In the genomic region with DNA sequence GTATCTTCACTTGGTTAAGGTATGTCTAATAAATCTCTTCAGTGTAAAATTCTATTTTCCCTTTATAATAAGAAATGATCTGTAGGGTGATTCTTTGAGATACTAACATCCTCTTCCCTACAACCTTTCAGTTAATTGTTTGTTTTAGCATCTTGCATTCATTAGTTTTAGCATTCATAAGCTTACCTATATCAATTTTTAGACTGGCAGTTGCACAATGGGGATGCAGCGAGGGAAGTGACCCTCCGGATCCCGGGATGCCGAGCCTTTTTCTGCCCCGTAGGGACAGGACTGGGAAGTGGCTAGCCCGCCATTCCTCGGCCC, we compare ENCODE assay signal across 8 cellular contexts. TPM values are rescaled to one million over a fixed set of nuclear protein-coding genes. Genes with fewer than 3 reads are reported as not detected.
DNase-seq lines count a peak whose midpoint lies in the region; ATAC-seq and TF ChIP-seq lines count a peak whose summit lies in the region.

No MANE protein-coding gene starts in this region.

- H3K36me3 ChIP-seq in H7 (replicated peaks; ENCODE audit: control insufficient read depth, insufficient read depth, low read length) = no peaks in the 10 kb centered on the region
- no peaks in the 10 kb centered on the region for H3K36me3 ChIP-seq in skeletal muscle satellite cell (ENCODE audit: insufficient read depth, low read length)

- POLR2A ChIA-PET in activated CD4-positive, alpha-beta memory T cell treated with anti-CD3 and anti-CD28 coated beads for 36 hours (lab: Charles Lee) = interaction anchor here (0.8 to 1.5 kb wide), 7 partner anchors 10 to 287 kb away, joined by 3 to 16 read pairs (median 3); a partner anchor contains a TSS

- H3K4me3 Mint-ChIP-seq in activated CD4-positive, alpha-beta memory T cell treated with anti-CD3 and anti-CD28 coated beads for 36 hours = peak overlapping the region; percentile 88

- peak overlapping the region; percentile 96 for H3K27ac ChIP-seq in right cardiac atrium (ENCODE audit: low read length)

- H3K27me3 ChIP-seq in H7 (ENCODE audit: control insufficient read depth, insufficient read depth, low read length) (no peaks in the 10 kb centered on the region), right cardiac atrium (ENCODE audit: control insufficient read depth, insufficient read depth) (no peaks in the 10 kb centered on the region), skeletal muscle satellite cell (ENCODE audit: control insufficient read depth, insufficient read depth, low read length) (no peaks in the 10 kb centered on the region)

- intact Hi-C loops in activated CD4-positive, alpha-beta memory T cell treated with anti-CD3 and anti-CD28 coated beads for 36 hours (cut with micrococcal nuclease) = loop anchor here (1.0 to 10.0 kb wide), 8 partner anchors 56 to 1714 kb away; a partner anchor contains a TSS
- intact Hi-C loops in right cardiac atrium (cut with DNase I) = no loop called here

- peaks cover 29% of the 10 kb centered on the region for H3K4me1 Mint-ChIP-seq in activated CD4-positive, alpha-beta memory T cell treated with anti-CD3 and anti-CD28 coated beads for 36 hours (ENCODE audit: low read depth)

- peaks cover 7% of the 10 kb centered on the region for H3K36me3 Mint-ChIP-seq in activated CD4-positive, alpha-beta memory T cell treated with anti-CD3 and anti-CD28 coated beads for 36 hours

- no peaks in the 10 kb centered on the region for H3K9me3 Mint-ChIP-seq in activated CD4-positive, alpha-beta memory T cell treated with anti-CD3 and anti-CD28 coated beads for 36 hours

- H3K9me3 ChIP-seq in right cardiac atrium (ENCODE audit: control insufficient read depth, low read length) = no peaks in the 10 kb centered on the region
- H3K9me3 ChIP-seq in skeletal muscle satellite cell (replicated peaks; ENCODE audit: low read length) = no peaks in the 10 kb centered on the region

- peak overlapping the region; percentile 86 for H3K9ac ChIP-seq in skeletal muscle satellite cell (ENCODE audit: low read depth, low read length)

- CTCF ChIA-PET in activated CD4-positive, alpha-beta memory T cell treated with anti-CD3 and anti-CD28 coated beads for 36 hours (lab: Charles Lee) = interaction anchor here (0.6 to 1.8 kb wide), 6 partner anchors 9 to 282 kb away, joined by 3 to 9 read pairs (median 4); no protein-coding TSS in a partner anchor

- H3K27me3 Mint-ChIP-seq in activated CD4-positive, alpha-beta memory T cell treated with anti-CD3 and anti-CD28 coated beads for 36 hours = no peaks in the 10 kb centered on the region

- peak overlapping the region; percentile 91 for H3K4me2 ChIP-seq in skeletal muscle satellite cell (ENCODE audit: low read length)

- ATAC-seq in right cardiac atrium = no peak
- ATAC-seq in GM19455 (IDR thresholded peaks at IDR 0.05; ENCODE audit: unreplicated experiment) = no peak
- no peak for ATAC-seq in omental fat pad (ENCODE audit: low FRiP score)

- peak overlapping the region; percentile 95 for H3K27ac Mint-ChIP-seq in activated CD4-positive, alpha-beta memory T cell treated with anti-CD3 and anti-CD28 coated beads for 36 hours

- TF ChIP-seq CTCF in omental fat pad (IDR thresholded peaks at IDR 0.05) = no peak

- H3K4me1 ChIP-seq in right cardiac atrium (ENCODE audit: control insufficient read depth, insufficient read depth, low read length) (peaks cover 4% of the 10 kb centered on the region), skeletal muscle satellite cell (ENCODE audit: control insufficient read depth, insufficient read depth, low read length) (peaks cover 20% of the 10 kb centered on the region)

- WGBS in right cardiac atrium = under 1% methylated on average over 7 of the region's 7 CpGs

- H3K4me3 ChIP-seq in H7 (ENCODE audit: insufficient read depth, low read depth, low read length) (peak overlapping the region; percentile 71), right cardiac atrium (ENCODE audit: low read length) (peak overlapping the region; percentile 79), skeletal muscle satellite cell (ENCODE audit: low read length) (peak overlapping the region; percentile 91)

- DNase-seq in H7 (no peak), right cardiac atrium (no peak), NCI-H345 (lab: John Stamatoyannopoulos, UW) (no peak), omental fat pad (ENCODE audit: low spot score) (no peak), DMS53 treated with DMSO at 0.1 percent for 48 hours (lab: John Stamatoyannopoulos, UW; ENCODE audit: unreplicated experiment) (no peak)
- DNase-seq in activated CD4-positive, alpha-beta memory T cell treated with anti-CD3 and anti-CD28 coated beads for 36 hours = no peak

RNA-seq across cellular contexts. Expression of a gene that starts 0.5 kb away (rescaled TPM):
- total RNA-seq in H7 (2014; rRNA removed; shearing (Covaris generic)) = 22.1 and 37.3 TPM in 2 replicates
- 10 to 100 TPM; 65.3 to 65.6 TPM for total RNA-seq in activated CD4-positive, alpha-beta memory T cell treated with anti-CD3 and anti-CD28 coated beads for 36 hours
- total RNA-seq in right cardiac atrium (1 to 10 TPM; 2.8 to 4.5 (median 3.6) TPM), omental fat pad (1 to 10 TPM; 1.7 to 4.1 (median 2.7) TPM)
- polyA plus RNA-seq in right cardiac atrium = 0.81 TPM
- total RNA-seq in skeletal muscle satellite cell (2012; rRNA removed) = 13.8 and 14.7 TPM in 2 replicates

RNA-seq across cellular contexts. Expression of a gene that starts 55.8 kb away (rescaled TPM):
- 20.0 and 31.6 TPM in 2 replicates for total RNA-seq in H7 (2014; rRNA removed; shearing (Covaris generic))
- total RNA-seq in activated CD4-positive, alpha-beta memory T cell treated with anti-CD3 and anti-CD28 coated beads for 36 hours = 1 to 10 TPM; 2.1 to 2.5 TPM
- 10 to 100 TPM in 3 of 4 donors, 1 to 10 TPM in 1; 7.9 to 14.0 (median 13.1) TPM for total RNA-seq in right cardiac atrium
- 5.0 TPM for polyA plus RNA-seq in right cardiac atrium
- 2.2 and 3.0 TPM in 2 replicates for total RNA-seq in skeletal muscle satellite cell (2012; rRNA removed)
- total RNA-seq in omental fat pad = 1 to 10 TPM in 3 of 4 donors, under 1 TPM in 1; 0.74 to 5.7 (median 3.5) TPM
